In the genomic region with DNA sequence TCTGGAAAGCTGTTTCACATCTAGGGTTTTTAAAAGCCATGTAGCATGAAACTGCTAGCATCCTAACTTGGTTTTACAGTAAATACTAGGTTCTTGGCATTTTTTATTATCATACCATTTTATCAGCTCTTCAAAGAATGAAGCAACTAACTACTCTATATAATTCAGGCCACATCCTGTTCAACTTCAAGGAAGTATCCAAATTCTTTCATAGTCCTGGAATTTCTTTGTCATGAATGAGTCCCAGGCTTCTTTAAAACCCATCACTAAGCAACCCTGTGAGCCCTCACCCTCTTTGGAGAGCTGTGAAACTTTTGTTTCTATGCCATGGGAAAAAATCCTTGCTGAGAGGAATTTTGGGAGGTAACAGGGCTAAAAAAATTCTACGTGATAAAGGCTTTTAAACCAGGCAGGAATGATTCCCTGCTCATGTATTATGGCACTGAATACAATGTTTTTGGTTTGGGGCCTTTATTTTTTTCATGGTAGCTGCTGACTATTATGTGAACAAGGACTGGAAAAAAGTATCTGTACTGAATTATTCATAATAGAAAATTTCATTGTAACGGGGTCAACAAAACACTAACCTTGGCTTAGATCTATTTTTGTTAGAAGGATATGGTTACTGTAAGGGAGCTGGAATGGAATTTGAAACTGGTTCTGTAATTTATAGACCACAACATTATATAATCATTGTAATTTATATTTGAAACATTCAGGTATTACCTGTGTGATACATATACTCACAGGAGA, we compare ENCODE assay signal across 10 cellular contexts.
DNase-seq lines count a peak whose midpoint lies in the region; ATAC-seq and TF ChIP-seq lines count a peak whose summit lies in the region.
"Had no signal": no experiment of that assay in that cellular context is flagged by ENCODE, and none has a peak within 500 bp of the region (broad histone marks: within the 10 kb centered on the region; RNA-seq: fewer than 3 reads in every experiment).

No MANE protein-coding gene starts in this region.

- H3K4me1 ChIP-seq in IMR-90 (ENCODE audit: control insufficient read depth, insufficient read depth, low read length) = peaks cover 4% of the 10 kb centered on the region; the same call in 1 of the 2 replicates
- H3K4me1 ChIP-seq: tibial artery had no signal

- H2BK20ac ChIP-seq in IMR-90 (ENCODE audit: low read depth, low read length) = peak overlapping the region; percentile 89

- peaks cover 6% of the 10 kb centered on the region; the same call in 1 of the 2 replicates for H3K9me1 ChIP-seq in IMR-90 (ENCODE audit: insufficient read depth, low read length)

- peak; percentile 89 for ATAC-seq in IMR-90 (ENCODE audit: low read depth)

- H3K18ac ChIP-seq in IMR-90 (ENCODE audit: low read depth, low read length) = peak overlapping the region; percentile 74; the same call in 1 of the 2 replicates

- H3K9ac ChIP-seq in IMR-90 (ENCODE audit: low read depth, low read length) = peak overlapping the region; percentile 36; the same call in 1 of the 2 replicates

- CTCF ChIA-PET in IMR-90 (lab: Yijun Ruan, JAX) = interaction anchor here (0.8 kb wide), 1 partner anchor 16 kb away, joined by 3 read pairs; no protein-coding TSS in a partner anchor

- no peaks in the 10 kb centered on the region for H3K27me3 ChIP-seq in IMR-90 (ENCODE audit: control insufficient read depth, insufficient read depth, low read length)
- H3K27me3 ChIP-seq: tibial artery had no signal

- no peaks in the 10 kb centered on the region for H3K9me3 ChIP-seq in IMR-90 (ENCODE audit: control insufficient read depth, insufficient read depth, low read length)
- H3K9me3 ChIP-seq: tibial artery had no signal

- in situ Hi-C loops in IMR-90 (cut with MboI; ENCODE audit: low sequenced_read_pairs) (no loop called here), G401 (cut with HindIII; ENCODE audit: low sequenced_read_pairs) (no loop called here)

- no peak overlapping the region for H2AK9ac ChIP-seq in IMR-90 (replicated peaks; ENCODE audit: low read depth, low read length, poor library complexity)

- DNase-seq in AG09309 (ENCODE audit: low read depth) (peak; percentile 92), IMR-90 (peak; percentile 83), dermis blood vessel endothelial cell (peak; percentile 88), kidney tubule cell (ENCODE audit: low spot score) (peak; percentile 68), G401 (ENCODE audit: low spot score) (no peak), COLO829 (ENCODE audit: low spot score) (no peak), SHP77 treated with DMSO at 0.1 percent for 48 hours (lab: John Stamatoyannopoulos, UW) (no peak)
- no peak for DNase-seq in stimulated activated CD4-positive, alpha-beta T cell treated with anti-CD3 and anti-CD28 coated beads, Interleukin-2, amount 100 ng/mL, for 24 hours
- DNase-seq: NCI-H187 treated with DMSO at 0.1 percent for 48 hours, tibial artery had no signal

- TF ChIP-seq POLR2A in IMR-90 (IDR thresholded peaks at IDR 0.05; ENCODE audit: low read depth, low read length) = no peak

- H2AK5ac ChIP-seq in IMR-90 (ENCODE audit: low read depth, low read length) = no peak overlapping the region

- peak overlapping the region; percentile 88 for H3K4ac ChIP-seq in IMR-90 (ENCODE audit: low read depth, low read length)

- H2BK15ac ChIP-seq in IMR-90 (ENCODE audit: low read depth, low read length) = 0 out of 3 replicates have a peak overlapping the region, but pooled peaks have one; percentile 78

- H3K79me1 ChIP-seq in IMR-90 (ENCODE audit: low read depth in 1 of 2, low read length in 2 of 2) = peaks cover 0 to 5% of the 10 kb centered on the region in 2 experiments; a peak in 2 of 4 replicates

- H2BK120ac ChIP-seq in IMR-90 (ENCODE audit: low read depth, low read length) = peak overlapping the region; percentile 90; the same call in 1 of the 2 replicates

- H3K4me3 ChIP-seq in AG09309 (ENCODE audit: control insufficient read depth, low read depth, low read length) (no peak overlapping the region), IMR-90 (ENCODE audit: insufficient read depth, low read depth, low read length) (no peak overlapping the region)
- H3K4me3 ChIP-seq: tibial artery had no signal

- H4K20me1 ChIP-seq in IMR-90 (ENCODE audit: insufficient read depth, low read length) = no peaks in the 10 kb centered on the region

- H4K91ac ChIP-seq in IMR-90 (ENCODE audit: insufficient read depth, low read depth, low read length) = no peak overlapping the region

- intact Hi-C loops in IMR-90 (cut with micrococcal nuclease) = no loop called here

- WGBS in IMR-90 (ENCODE audit: extremely low coverage in 2 of 2, insufficient read length in 1 of 2), 2 experiments = no CpG with 5 or more reads among the region's 2 CpGs

- peak overlapping the region; percentile 48; the same call in 1 of the 2 replicates for H4K5ac ChIP-seq in IMR-90 (ENCODE audit: low read depth, low read length)

- BruUV-seq in IMR-90 (replicated peaks; lab: Mats Ljungman, UMichigan) = no TSS peak

- peak overlapping the region; percentile 38; the same call in 1 of the 2 replicates for H3K56ac ChIP-seq in IMR-90 (ENCODE audit: extremely low read depth, insufficient read depth, low read length)

- no peak overlapping the region for H3K23ac ChIP-seq in IMR-90 (ENCODE audit: low read depth, low read length)

- peaks cover 6% of the 10 kb centered on the region for H3K36me3 ChIP-seq in IMR-90 (ENCODE audit: control insufficient read depth, insufficient read depth, low read length)
- H3K36me3 ChIP-seq: tibial artery had no signal

- POLR2A ChIA-PET in IMR-90 (lab: Charles Lee; ENCODE audit: unreplicated experiment) = interaction anchor here (0.5 kb wide), 1 partner anchor 150 kb away, joined by 3 read pairs; no protein-coding TSS in a partner anchor

- peak overlapping the region; percentile 64 for H3K14ac ChIP-seq in IMR-90 (replicated peaks; ENCODE audit: low read depth, low read length)

- TF ChIP-seq CTCF in AG09309 (IDR thresholded peaks at IDR 0.05; ENCODE audit: control insufficient read depth, insufficient read depth, low read depth, low read length, missing control alignments) (no peak), IMR-90 (conservative IDR thresholded peaks at IDR 0.05; ENCODE audit: low read depth, low read length) (no peak)

- H3K27ac ChIP-seq in IMR-90 (ENCODE audit: insufficient read depth, low read length) = no peak overlapping the region
- H3K27ac ChIP-seq: tibial artery had no signal

- dilution Hi-C loops in IMR-90 (cut with HindIII; ENCODE audit: low sequenced_read_pairs, unreplicated experiment) = no loop called here

- peak overlapping the region; percentile 8; the same call in 1 of the 2 replicates for H3K4me2 ChIP-seq in IMR-90 (ENCODE audit: low read depth, low read length)

- TF ChIP-seq RAD21 in IMR-90 (IDR thresholded peaks at IDR 0.05; ENCODE audit: low read length) = no peak

- peak overlapping the region; percentile 61 for H2BK5ac ChIP-seq in IMR-90 (ENCODE audit: low read depth, low read length, poor library complexity, severe bottlenecking)

- no peak overlapping the region for H2AFZ ChIP-seq in IMR-90 (replicated peaks; ENCODE audit: low read length, poor library complexity)

- 0 out of 4 replicates have a peak overlapping the region, but pooled peaks have one; percentile 36 to 71 for H4K8ac ChIP-seq in IMR-90 (ENCODE audit: low read depth in 2 of 2, low read length in 2 of 2)

TF ChIP-seq in IMR-90, 13 proteins besides CTCF, POLR2A, EP300 and RAD21:
- TF ChIP-seq CEBPB (IDR thresholded peaks at IDR 0.05; ENCODE audit: low read depth, low read length) (peak; percentile 72), MXI1 (IDR thresholded peaks at IDR 0.05; ENCODE audit: borderline replicate concordance, low read depth, low read length) (no peak), RFX5 (IDR thresholded peaks at IDR 0.05; ENCODE audit: low read depth, low read length) (no peak), FOS (IDR thresholded peaks at IDR 0.05; ENCODE audit: low read depth, low read length) (no peak), MAFK (IDR thresholded peaks at IDR 0.05; ENCODE audit: low read depth, low read length) (0 out of 2 replicates have a peak, but pooled peaks have one; percentile 2)

Comparison
In these comparisons a context has a peak if more than half of its experiments do, and no peak if none do; other contexts are left out.
1. DNase-seq: peak in AG09309 (single experiment), IMR-90 (single experiment), dermis blood vessel endothelial cell (single experiment) and kidney tubule cell (single experiment); none in G401 (single experiment), stimulated activated CD4-positive, alpha-beta T cell treated with anti-CD3 and anti-CD28 coated beads, Interleukin-2, amount 100 ng/mL, for 24 hours (0 of 2), COLO829 (single experiment) and SHP77 treated with DMSO at 0.1 percent for 48 hours (single experiment).